ENCODE assay signal across 8 cellular contexts in genomic region chr17:63477471-63478440, GRCh38. TPM values are rescaled to one million over a fixed set of nuclear protein-coding genes. Genes with fewer than 3 reads are reported as not detected.
DNase-seq lines count a peak whose midpoint lies in the region; ATAC-seq and TF ChIP-seq lines count a peak whose summit lies in the region.

No MANE protein-coding gene starts in this region.

- DNase-seq in CD4-positive, alpha-beta T cell: no peak
- DNase-seq in activated T-cell treated with anti-CD3 and anti-CD28 coated beads, Interleukin-2, amount 50 U/mL, for 72 hours: peak in 1 of 2 donors; percentile 13
- DNase-seq in activated CD8-positive, alpha-beta memory T cell treated with anti-CD3 and anti-CD28 coated beads, Interleukin-2, amount 50 U/mL, for 48 hours: no peak
- no peak for DNase-seq in OCI-M2 (lab: John Stamatoyannopoulos, UW; ENCODE audit: unreplicated experiment)
- no peak for DNase-seq in stimulated activated CD4-positive, alpha-beta T cell treated with anti-CD3 and anti-CD28 coated beads, Interleukin-1b, Interleukin-23, amount 100 ng/mL, for 48 hours

- POLR2A ChIA-PET in CD4-positive, alpha-beta T cell (lab: Charles Lee): interaction anchor here (1.0 to 3.3 kb wide), 8 partner anchors 31 to 144 kb away, joined by 4 to 31 read pairs (median 8); partner anchors contain the start of genes CYB561, DCAF7 and MAP3K3

- peak overlapping the region; percentile 61; the same call in 1 of the 2 replicates for H3K9ac ChIP-seq in iPS-20b (ENCODE audit: low read depth, low read length)
- peak overlapping the region in 3 of 5 donors; percentile 55 to 64 (median 62) for H3K9ac ChIP-seq in subcutaneous abdominal adipose tissue (ENCODE audit: low read length in 5 of 5)

- H3K4me1 ChIP-seq in iPS-20b (ENCODE audit: insufficient read depth, low read length) (peaks cover 17% of the 10 kb centered on the region), subcutaneous abdominal adipose tissue (ENCODE audit: control insufficient read depth in 5 of 5, insufficient read depth in 5 of 5, low read length in 5 of 5) (peaks cover 9 to 42% (median 26%) of the 10 kb centered on the region in 5 donors)

- H3K36me3 Mint-ChIP-seq in CD4-positive, alpha-beta T cell (ENCODE audit: low read depth): no peaks in the 10 kb centered on the region
- H3K36me3 Mint-ChIP-seq in activated T-cell treated with anti-CD3 and anti-CD28 coated beads, Interleukin-2, amount 50 U/mL, for 72 hours (ENCODE audit: insufficient read depth in 2 of 2): no peaks in the 10 kb centered on the region

- CTCF ChIA-PET in CD4-positive, alpha-beta T cell (lab: Charles Lee): interaction anchor here (1.0 to 4.4 kb wide), 11 partner anchors 27 to 134 kb away, joined by 3 to 70 read pairs (median 5); partner anchors contain the start of gene CYB561

- H3K9me3 Mint-ChIP-seq in CD4-positive, alpha-beta T cell: no peaks in the 10 kb centered on the region
- H3K9me3 Mint-ChIP-seq in activated T-cell treated with anti-CD3 and anti-CD28 coated beads, Interleukin-2, amount 50 U/mL, for 72 hours: no peaks in the 10 kb centered on the region

- H3K9me3 ChIP-seq in CD4-positive, alpha-beta T cell (ENCODE audit: control insufficient read depth, low read length): no peaks in the 10 kb centered on the region
- no peaks in the 10 kb centered on the region for H3K9me3 ChIP-seq in iPS-20b (ENCODE audit: insufficient read depth, low read depth, low read length)
- H3K9me3 ChIP-seq in subcutaneous abdominal adipose tissue (ENCODE audit: control insufficient read depth in 5 of 5, low read length in 5 of 5): no peaks in the 10 kb centered on the region

- H3K27me3 Mint-ChIP-seq in CD4-positive, alpha-beta T cell: peaks cover 35% of the 10 kb centered on the region
- H3K27me3 Mint-ChIP-seq in activated T-cell treated with anti-CD3 and anti-CD28 coated beads, Interleukin-2, amount 50 U/mL, for 72 hours (ENCODE audit: low read depth): peaks cover 34% of the 10 kb centered on the region

- intact Hi-C loops in CD4-positive, alpha-beta T cell (cut with DNase I, micrococcal nuclease): loop anchor here (2.0 to 5.0 kb wide), 3 partner anchors 35 to 135 kb away; no protein-coding TSS in a partner anchor

- H3K27me3 ChIP-seq in CD4-positive, alpha-beta T cell (ENCODE audit: control insufficient read depth, insufficient read depth, low read length): peaks cover 10% of the 10 kb centered on the region
- peaks cover 35% of the 10 kb centered on the region for H3K27me3 ChIP-seq in iPS-20b (ENCODE audit: insufficient read depth, low read length)
- H3K27me3 ChIP-seq in subcutaneous abdominal adipose tissue (ENCODE audit: control insufficient read depth in 5 of 5, insufficient read depth in 4 of 5, low read length in 5 of 5): peaks cover 3 to 29% (median 13%) of the 10 kb centered on the region in 5 donors

- no peak for ATAC-seq in CD4-positive, alpha-beta T cell (ENCODE audit: poor library complexity)
- ATAC-seq in HG02973 (IDR thresholded peaks at IDR 0.05; ENCODE audit: unreplicated experiment): peak; percentile 13
- peak; percentile 24 to 30 for ATAC-seq in activated T-cell treated with anti-CD3 and anti-CD28 coated beads, Interleukin-2, amount 50 U/mL, for 72 hours (replicated peaks in 1 of 2)

- H3K4me3 ChIP-seq in iPS-20b (ENCODE audit: low read length): peak overlapping the region; percentile 73
- H3K4me3 ChIP-seq in subcutaneous abdominal adipose tissue (ENCODE audit: low read depth in 1 of 5, low read length in 5 of 5): peak overlapping the region; percentile 64 to 72 (median 66)

- H3K4me3 Mint-ChIP-seq in CD4-positive, alpha-beta T cell: peak overlapping the region; percentile 77
- H3K4me3 Mint-ChIP-seq in activated T-cell treated with anti-CD3 and anti-CD28 coated beads, Interleukin-2, amount 50 U/mL, for 72 hours: peak overlapping the region; percentile 84 to 89

- H3K27ac Mint-ChIP-seq in CD4-positive, alpha-beta T cell: no peak overlapping the region
- no peak overlapping the region for H3K27ac Mint-ChIP-seq in activated T-cell treated with anti-CD3 and anti-CD28 coated beads, Interleukin-2, amount 50 U/mL, for 72 hours

- H3K36me3 ChIP-seq in iPS-20b (ENCODE audit: insufficient read depth, low read depth, low read length) (no peaks in the 10 kb centered on the region), subcutaneous abdominal adipose tissue (ENCODE audit: control insufficient read depth in 5 of 5, insufficient read depth in 5 of 5, low read length in 5 of 5) (peaks cover 0 to 27% (median 23%) of the 10 kb centered on the region in 5 donors)

- peaks cover 14% of the 10 kb centered on the region for H3K4me1 Mint-ChIP-seq in CD4-positive, alpha-beta T cell (ENCODE audit: low read depth)
- peaks cover 9% of the 10 kb centered on the region for H3K4me1 Mint-ChIP-seq in activated T-cell treated with anti-CD3 and anti-CD28 coated beads, Interleukin-2, amount 50 U/mL, for 72 hours (ENCODE audit: low read depth)

- H3K27ac ChIP-seq in CD4-positive, alpha-beta T cell (ENCODE audit: low read depth, low read length): no peak overlapping the region
- H3K27ac ChIP-seq in iPS-20b (ENCODE audit: low read length) (no peak overlapping the region), subcutaneous abdominal adipose tissue (ENCODE audit: low read depth, low read length) (peak overlapping the region; percentile 30)

- no peak for TF ChIP-seq CTCF in CD4-positive, alpha-beta T cell (IDR thresholded peaks at IDR 0.05)

RNA-seq across cellular contexts. Expression of gene ACE, which starts 0.9 kb away (rescaled TPM):
- total RNA-seq in CD4-positive, alpha-beta T cell: 10 to 100 TPM in 1 of 2 experiments, 1 to 10 TPM in 1; 7.4 to 10.2 TPM
- 1 to 10 TPM in 1 of 2 donors, under 1 TPM in 1; 0.58 to 2.5 TPM for total RNA-seq in activated T-cell treated with anti-CD3 and anti-CD28 coated beads, Interleukin-2, amount 50 U/mL, for 72 hours

RNA-seq across cellular contexts. Expression of gene CYB561, which starts 31.6 kb away (rescaled TPM):
- 10 to 100 TPM; 17.4 to 18.1 TPM for total RNA-seq in CD4-positive, alpha-beta T cell
- 10 to 100 TPM in 1 of 2 donors, 1 to 10 TPM in 1; 4.7 to 10.2 TPM for total RNA-seq in activated T-cell treated with anti-CD3 and anti-CD28 coated beads, Interleukin-2, amount 50 U/mL, for 72 hours

RNA-seq across cellular contexts. Expression of gene KCNH6, which starts 45.4 kb away (rescaled TPM):
- total RNA-seq in CD4-positive, alpha-beta T cell: not detected
- not detected for total RNA-seq in activated T-cell treated with anti-CD3 and anti-CD28 coated beads, Interleukin-2, amount 50 U/mL, for 72 hours
